ENCODE assay signal across 1 cellular context in the genomic region with DNA sequence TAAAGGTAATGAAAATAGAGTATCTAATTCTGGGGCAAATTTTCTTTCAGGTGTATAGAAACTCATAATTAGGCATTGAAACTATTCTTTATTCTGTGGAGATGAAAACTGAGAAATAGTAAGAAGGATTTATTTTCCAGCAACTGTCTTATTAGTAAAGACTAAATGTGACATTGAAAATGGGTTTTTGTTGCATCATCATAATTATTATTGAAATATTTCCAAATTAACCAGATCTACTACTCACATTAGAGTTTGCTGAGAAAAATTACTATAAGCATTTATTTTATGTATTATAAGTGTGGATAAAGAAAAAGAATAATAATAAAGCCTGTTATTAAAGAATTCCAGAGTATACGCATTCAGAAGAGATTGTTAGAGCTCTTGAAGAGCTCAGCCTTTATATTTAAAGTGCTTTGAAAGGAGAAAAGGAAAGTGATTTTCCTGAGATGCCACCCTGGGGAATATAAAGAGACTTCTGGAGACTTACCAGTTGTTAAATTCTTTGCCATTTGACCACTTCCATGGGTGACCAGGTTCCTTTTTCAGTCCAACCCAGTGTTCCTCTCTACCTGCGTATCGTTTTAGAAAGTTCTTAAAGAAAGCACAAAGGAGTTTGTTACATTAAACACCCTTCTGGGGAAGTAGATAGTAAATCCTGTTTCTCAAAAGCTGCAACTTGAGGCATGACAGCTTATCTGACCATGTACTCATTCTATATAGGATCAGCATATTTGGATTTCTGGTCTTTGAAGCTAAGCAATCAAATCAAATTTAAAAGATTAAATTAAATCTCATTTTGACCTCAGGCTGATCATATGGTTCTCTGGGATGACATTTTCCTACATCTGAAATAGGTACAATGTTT.
TF ChIP-seq lines count a peak whose summit lies in the region.

No MANE protein-coding gene starts in this region.

TF ChIP-seq in SK-N-SH, 30 proteins besides CTCF, POLR2A, EP300 and RAD21:
- TF ChIP-seq TAF1 (IDR thresholded peaks at IDR 0.05; ENCODE audit: borderline replicate concordance, low read depth, low read length) (no peak), ELF1 (IDR thresholded peaks at IDR 0.05) (no peak), FOXJ3 (CRISPR knock-in tag; IDR thresholded peaks at IDR 0.05) (no peak), NRF1 (IDR thresholded peaks at IDR 0.05; ENCODE audit: low read depth, low read length) (no peak), FOXM1 (IDR thresholded peaks at IDR 0.05; ENCODE audit: low read depth) (no peak), SMC3 (IDR thresholded peaks at IDR 0.05; ENCODE audit: low read depth, low read length) (no peak), RXRA (IDR thresholded peaks at IDR 0.05; ENCODE audit: borderline replicate concordance, low read depth) (no peak), CHD2 (IDR thresholded peaks at IDR 0.05; ENCODE audit: low read length, partially characterized antibody) (no peak), FOSL2 (IDR thresholded peaks at IDR 0.05; ENCODE audit: borderline replicate concordance, low read depth) (no peak), MXI1 (IDR thresholded peaks at IDR 0.05; ENCODE audit: low read depth, low read length) (no peak), NFIC (IDR thresholded peaks at IDR 0.05; ENCODE audit: borderline replicate concordance) (no peak)
- TF ChIP-seq, protein P1, sequence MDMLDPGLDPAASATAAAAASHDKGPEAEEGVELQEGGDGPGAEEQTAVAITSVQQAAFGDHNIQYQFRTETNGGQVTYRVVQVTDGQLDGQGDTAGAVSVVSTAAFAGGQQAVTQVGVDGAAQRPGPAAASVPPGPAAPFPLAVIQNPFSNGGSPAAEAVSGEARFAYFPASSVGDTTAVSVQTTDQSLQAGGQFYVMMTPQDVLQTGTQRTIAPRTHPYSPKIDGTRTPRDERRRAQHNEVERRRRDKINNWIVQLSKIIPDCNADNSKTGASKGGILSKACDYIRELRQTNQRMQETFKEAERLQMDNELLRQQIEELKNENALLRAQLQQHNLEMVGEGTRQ (IDR thresholded peaks at IDR 0.05; ENCODE audit: borderline replicate concordance, low read depth, low read length), result no peak
- TF ChIP-seq, protein P2, sequence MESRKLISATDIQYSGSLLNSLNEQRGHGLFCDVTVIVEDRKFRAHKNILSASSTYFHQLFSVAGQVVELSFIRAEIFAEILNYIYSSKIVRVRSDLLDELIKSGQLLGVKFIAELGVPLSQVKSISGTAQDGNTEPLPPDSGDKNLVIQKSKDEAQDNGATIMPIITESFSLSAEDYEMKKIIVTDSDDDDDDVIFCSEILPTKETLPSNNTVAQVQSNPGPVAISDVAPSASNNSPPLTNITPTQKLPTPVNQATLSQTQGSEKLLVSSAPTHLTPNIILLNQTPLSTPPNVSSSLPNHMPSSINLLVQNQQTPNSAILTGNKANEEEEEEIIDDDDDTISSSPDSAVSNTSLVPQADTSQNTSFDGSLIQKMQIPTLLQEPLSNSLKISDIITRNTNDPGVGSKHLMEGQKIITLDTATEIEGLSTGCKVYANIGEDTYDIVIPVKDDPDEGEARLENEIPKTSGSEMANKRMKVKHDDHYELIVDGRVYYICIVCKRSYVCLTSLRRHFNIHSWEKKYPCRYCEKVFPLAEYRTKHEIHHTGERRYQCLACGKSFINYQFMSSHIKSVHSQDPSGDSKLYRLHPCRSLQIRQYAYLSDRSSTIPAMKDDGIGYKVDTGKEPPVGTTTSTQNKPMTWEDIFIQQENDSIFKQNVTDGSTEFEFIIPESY (IDR thresholded peaks at IDR 0.05; ENCODE audit: borderline replicate concordance, low read depth), result no peak
- TF ChIP-seq, protein P3, sequence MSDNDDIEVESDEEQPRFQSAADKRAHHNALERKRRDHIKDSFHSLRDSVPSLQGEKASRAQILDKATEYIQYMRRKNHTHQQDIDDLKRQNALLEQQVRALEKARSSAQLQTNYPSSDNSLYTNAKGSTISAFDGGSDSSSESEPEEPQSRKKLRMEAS (IDR thresholded peaks at IDR 0.05; ENCODE audit: low read depth), result no peak
TF ChIP-seq in SK-N-SH: peak in this region for 0.
